In the genomic region with DNA sequence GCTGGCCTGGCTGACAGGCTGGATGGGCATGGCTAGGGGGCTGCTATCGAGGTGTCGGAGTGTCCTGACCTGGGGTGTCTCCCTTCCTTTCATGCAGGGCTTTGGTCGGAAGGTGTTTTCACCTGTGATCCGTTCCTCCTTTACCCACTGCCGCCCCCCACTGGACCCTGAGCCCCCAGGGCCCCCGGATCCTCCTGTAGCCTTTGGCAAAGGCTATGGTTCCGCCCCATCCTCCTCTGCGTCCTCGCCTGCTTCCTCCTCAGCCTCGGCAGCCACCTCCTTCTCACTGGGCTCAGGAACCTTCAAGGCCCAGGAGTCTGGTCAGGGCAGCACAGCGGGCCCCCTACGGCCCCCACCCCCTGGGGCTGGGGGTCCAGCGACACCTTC, we compare ENCODE assay signal across 24 cellular contexts. TPM values are rescaled to one million over a fixed set of nuclear protein-coding genes. Genes with fewer than 3 reads are reported as not detected.
"Had no signal": no experiment of that assay in that cellular context is flagged by ENCODE, and none has a peak within 500 bp of the region (broad histone marks: within the 10 kb centered on the region; RNA-seq: fewer than 3 reads in every experiment).

No MANE protein-coding gene starts in this region.

- H3K9me3 ChIP-seq: SJSA1 had no signal

- ATAC-seq: PC-3 had no signal

- H3K27ac ChIP-seq: HL-60, KMS-11, SJSA1, SK-N-MC had no signal

- H3K4me3 ChIP-seq: K562, SJSA1, SK-N-MC had no signal

- DNase-seq: MM.1S, NCI-H1092 treated with DMSO at 0.1 percent for 48 hours, NCI-H1436, NCI-H187, NCI-H2029, NCI-H2081 treated with DMSO at 0.1 percent for 48 hours, NCI-H2171, NCI-H226, NCI-H446, NCI-H510A, NCI-H524 treated with DMSO at 0.1 percent for 48 hours, NCI-H69, NCI-H774, PC-3, Right ventricle myocardium superior, SIG-M5 had no signal

- H3K9ac ChIP-seq: KMS-11 had no signal

- FAIRE-seq: HTR-8/SVneo, K562 had no signal

- H3K27me3 ChIP-seq: SJSA1 had no signal

- H3K4me2 ChIP-seq: KMS-11 had no signal

RNA-seq across cellular contexts. Expression of gene PRR19, which starts 11.8 kb away (rescaled TPM):
- total RNA-seq: PC-3, Right ventricle myocardium superior had no signal

RNA-seq across cellular contexts. Expression of gene PAFAH1B3, which starts 12.3 kb away (rescaled TPM):
- total RNA-seq: PC-3 had no signal

RNA-seq across cellular contexts. Expression of gene TMEM145, which starts 23.0 kb away (rescaled TPM):
- total RNA-seq: M059J, SJSA1 had no signal
- polyA plus RNA-seq: IgD-negative memory B cell had no signal
